In genomic region chr3:112187300-112187699, GRCh38 we compare ENCODE assay signal across 15 cellular contexts. TPM values are rescaled to one million over a fixed set of nuclear protein-coding genes. Genes with fewer than 3 reads are reported as not detected.
DNase-seq lines count a peak whose midpoint lies in the region; TF ChIP-seq lines count a peak whose summit lies in the region.
"Had no signal": no experiment of that assay in that cellular context is flagged by ENCODE, and none has a peak within 500 bp of the region (broad histone marks: within the 10 kb centered on the region; RNA-seq: fewer than 3 reads in every experiment).

No MANE protein-coding gene starts in this region.

- no peaks in the 10 kb centered on the region for H3K9me3 ChIP-seq in endocrine pancreas (ENCODE audit: control insufficient read depth, low read length)
- H3K9me3 ChIP-seq: BLaER1 had no signal

- TF ChIP-seq CTCF in GM06990 (IDR thresholded peaks at IDR 0.05; ENCODE audit: insufficient read depth, low read length, poor library complexity, severe bottlenecking) (no peak), GM13976 (IDR thresholded peaks at IDR 0.05; ENCODE audit: borderline replicate concordance, control extremely low read depth, extremely low read depth, insufficient read depth, missing control alignments) (no peak), KMS-11 (conservative IDR thresholded peaks at IDR 0.05; ENCODE audit: low read depth, low read length) (no peak)

- H3K4me1 ChIP-seq in KMS-11 (ENCODE audit: low read depth, poor library complexity, severe bottlenecking) (peaks cover 24% of the 10 kb centered on the region), endocrine pancreas (ENCODE audit: control insufficient read depth, insufficient read depth, low read length) (no peaks in the 10 kb centered on the region)
- H3K4me1 ChIP-seq: BLaER1 had no signal

- H3K27me3 ChIP-seq in GM06990 (replicated peaks; ENCODE audit: control insufficient read depth, insufficient read depth, low read length) = no peaks in the 10 kb centered on the region
- no peaks in the 10 kb centered on the region for H3K27me3 ChIP-seq in KMS-11 (ENCODE audit: insufficient read depth, low read depth)
- no peaks in the 10 kb centered on the region for H3K27me3 ChIP-seq in endocrine pancreas (ENCODE audit: control insufficient read depth, insufficient read depth, low read length)
- H3K27me3 ChIP-seq: BLaER1 had no signal

- H3K4me3 ChIP-seq in GM06990 (replicated peaks; ENCODE audit: low read depth, low read length) (no peak overlapping the region), KMS-11 (IDR thresholded peaks at IDR 0.05; ENCODE audit: insufficient read depth, low read depth, low read length) (no peak overlapping the region), endocrine pancreas (ENCODE audit: control insufficient read depth, insufficient read depth, low read length) (peak overlapping the region; percentile 29)
- H3K4me3 ChIP-seq: BLaER1 had no signal

- H3K27ac ChIP-seq in KMS-11 = peak overlapping the region; percentile 31
- H3K27ac ChIP-seq: BLaER1 had no signal

- no peaks in the 10 kb centered on the region for H3K79me2 ChIP-seq in KMS-11 (ENCODE audit: insufficient read depth, low read depth)

- DNase-seq in GM06990 (ENCODE audit: extremely low read depth, insufficient read length) = peak; percentile 6
- peak; percentile 46 for DNase-seq in GM13976 (ENCODE audit: low spot score)
- no peak for DNase-seq in globus pallidus (ENCODE audit: low spot score)
- no peak for DNase-seq in HuH-7.5 (ENCODE audit: low spot score)
- DNase-seq in HT-29 (ENCODE audit: low spot score) = no peak
- DNase-seq: Calu3, DMS79 treated with DMSO at 0.1 percent for 48 hours, GF-D8, H9, Kasumi-1, KBM-7 had no signal

- no peaks in the 10 kb centered on the region for H4K20me1 ChIP-seq in KMS-11 (ENCODE audit: insufficient read depth)
- H4K20me1 ChIP-seq: BLaER1 had no signal

- H3K9ac ChIP-seq in KMS-11 (no peak overlapping the region; the same call in 1 of the 2 replicates), endocrine pancreas (ENCODE audit: control insufficient read depth, insufficient read depth, low read length) (no peak overlapping the region)
- H3K9ac ChIP-seq: BLaER1 had no signal

- 0 out of 2 replicates have a peak overlapping the region, but pooled peaks have one; percentile 1 for H2AFZ ChIP-seq in KMS-11 (ENCODE audit: low read depth)

- in situ Hi-C loops in GM13976 (cut with MboI; ENCODE audit: low sequenced_read_pairs, unreplicated experiment) = no loop called here

- H3K36me3 ChIP-seq in GM06990 (ENCODE audit: control insufficient read depth, insufficient read depth, low read length) = no peaks in the 10 kb centered on the region
- no peaks in the 10 kb centered on the region for H3K36me3 ChIP-seq in KMS-11 (ENCODE audit: insufficient read depth)
- H3K36me3 ChIP-seq in endocrine pancreas (ENCODE audit: control insufficient read depth, insufficient read depth, low read length) = no peaks in the 10 kb centered on the region
- H3K36me3 ChIP-seq: BLaER1 had no signal

- H3K4me2 ChIP-seq in KMS-11 = peak overlapping the region; percentile 67
- H3K4me2 ChIP-seq: BLaER1 had no signal

RNA-seq across cellular contexts. Expression of gene GCSAM, which starts 54.3 kb away (rescaled TPM):
- total RNA-seq in HT-29 (2014; rRNA removed; shearing (Covaris generic)) = not detected in 2 replicates
- total RNA-seq: Calu3, H1, H9 had no signal

Comparison
In these comparisons a context has a peak if more than half of its experiments do, and no peak if none do; other contexts are left out.
1. DNase-seq: peak in GM06990 (single experiment) and GM13976 (single experiment); none in globus pallidus (single experiment), HuH-7.5 (single experiment) and HT-29 (single experiment).